1 cellular context compared by ENCODE assay signal in genomic region chr6:43538986-43539385, GRCh38. TPM values are rescaled to one million over a fixed set of nuclear protein-coding genes. Genes with fewer than 3 reads are reported as not detected.
"Had no signal": no experiment of that assay in that cellular context is flagged by ENCODE, and none has a peak within 500 bp of the region (broad histone marks: within the 10 kb centered on the region; RNA-seq: fewer than 3 reads in every experiment).

No MANE protein-coding gene starts in this region.

RNA-seq across cellular contexts. Expression of gene LRRC73, which starts 28.8 kb away (rescaled TPM):
- polyA plus RNA-seq: naive thymus-derived CD8-positive, alpha-beta T cell had no signal
